1 cellular context compared by ENCODE assay signal in the genomic region with DNA sequence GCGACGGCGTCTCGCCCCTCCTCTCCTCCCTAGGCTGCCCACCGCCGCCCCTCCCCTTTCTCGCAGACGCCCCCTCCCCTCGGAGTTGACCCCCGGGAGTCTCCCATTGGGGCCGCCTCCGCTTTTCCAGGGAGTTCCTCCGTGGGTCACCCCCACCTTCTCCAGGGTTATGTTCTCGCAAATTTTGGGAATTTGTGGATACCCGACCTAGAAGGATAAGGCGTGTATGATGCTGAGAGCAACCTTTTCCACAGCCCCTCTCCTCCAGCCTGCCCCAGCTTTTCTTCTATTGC.
TF ChIP-seq lines count a peak whose summit lies in the region.

No MANE protein-coding gene starts in this region.

TF ChIP-seq in GM23338, 12 proteins besides CTCF, POLR2A, EP300 and RAD21 (continued from another document):
- TF ChIP-seq, protein P1, sequence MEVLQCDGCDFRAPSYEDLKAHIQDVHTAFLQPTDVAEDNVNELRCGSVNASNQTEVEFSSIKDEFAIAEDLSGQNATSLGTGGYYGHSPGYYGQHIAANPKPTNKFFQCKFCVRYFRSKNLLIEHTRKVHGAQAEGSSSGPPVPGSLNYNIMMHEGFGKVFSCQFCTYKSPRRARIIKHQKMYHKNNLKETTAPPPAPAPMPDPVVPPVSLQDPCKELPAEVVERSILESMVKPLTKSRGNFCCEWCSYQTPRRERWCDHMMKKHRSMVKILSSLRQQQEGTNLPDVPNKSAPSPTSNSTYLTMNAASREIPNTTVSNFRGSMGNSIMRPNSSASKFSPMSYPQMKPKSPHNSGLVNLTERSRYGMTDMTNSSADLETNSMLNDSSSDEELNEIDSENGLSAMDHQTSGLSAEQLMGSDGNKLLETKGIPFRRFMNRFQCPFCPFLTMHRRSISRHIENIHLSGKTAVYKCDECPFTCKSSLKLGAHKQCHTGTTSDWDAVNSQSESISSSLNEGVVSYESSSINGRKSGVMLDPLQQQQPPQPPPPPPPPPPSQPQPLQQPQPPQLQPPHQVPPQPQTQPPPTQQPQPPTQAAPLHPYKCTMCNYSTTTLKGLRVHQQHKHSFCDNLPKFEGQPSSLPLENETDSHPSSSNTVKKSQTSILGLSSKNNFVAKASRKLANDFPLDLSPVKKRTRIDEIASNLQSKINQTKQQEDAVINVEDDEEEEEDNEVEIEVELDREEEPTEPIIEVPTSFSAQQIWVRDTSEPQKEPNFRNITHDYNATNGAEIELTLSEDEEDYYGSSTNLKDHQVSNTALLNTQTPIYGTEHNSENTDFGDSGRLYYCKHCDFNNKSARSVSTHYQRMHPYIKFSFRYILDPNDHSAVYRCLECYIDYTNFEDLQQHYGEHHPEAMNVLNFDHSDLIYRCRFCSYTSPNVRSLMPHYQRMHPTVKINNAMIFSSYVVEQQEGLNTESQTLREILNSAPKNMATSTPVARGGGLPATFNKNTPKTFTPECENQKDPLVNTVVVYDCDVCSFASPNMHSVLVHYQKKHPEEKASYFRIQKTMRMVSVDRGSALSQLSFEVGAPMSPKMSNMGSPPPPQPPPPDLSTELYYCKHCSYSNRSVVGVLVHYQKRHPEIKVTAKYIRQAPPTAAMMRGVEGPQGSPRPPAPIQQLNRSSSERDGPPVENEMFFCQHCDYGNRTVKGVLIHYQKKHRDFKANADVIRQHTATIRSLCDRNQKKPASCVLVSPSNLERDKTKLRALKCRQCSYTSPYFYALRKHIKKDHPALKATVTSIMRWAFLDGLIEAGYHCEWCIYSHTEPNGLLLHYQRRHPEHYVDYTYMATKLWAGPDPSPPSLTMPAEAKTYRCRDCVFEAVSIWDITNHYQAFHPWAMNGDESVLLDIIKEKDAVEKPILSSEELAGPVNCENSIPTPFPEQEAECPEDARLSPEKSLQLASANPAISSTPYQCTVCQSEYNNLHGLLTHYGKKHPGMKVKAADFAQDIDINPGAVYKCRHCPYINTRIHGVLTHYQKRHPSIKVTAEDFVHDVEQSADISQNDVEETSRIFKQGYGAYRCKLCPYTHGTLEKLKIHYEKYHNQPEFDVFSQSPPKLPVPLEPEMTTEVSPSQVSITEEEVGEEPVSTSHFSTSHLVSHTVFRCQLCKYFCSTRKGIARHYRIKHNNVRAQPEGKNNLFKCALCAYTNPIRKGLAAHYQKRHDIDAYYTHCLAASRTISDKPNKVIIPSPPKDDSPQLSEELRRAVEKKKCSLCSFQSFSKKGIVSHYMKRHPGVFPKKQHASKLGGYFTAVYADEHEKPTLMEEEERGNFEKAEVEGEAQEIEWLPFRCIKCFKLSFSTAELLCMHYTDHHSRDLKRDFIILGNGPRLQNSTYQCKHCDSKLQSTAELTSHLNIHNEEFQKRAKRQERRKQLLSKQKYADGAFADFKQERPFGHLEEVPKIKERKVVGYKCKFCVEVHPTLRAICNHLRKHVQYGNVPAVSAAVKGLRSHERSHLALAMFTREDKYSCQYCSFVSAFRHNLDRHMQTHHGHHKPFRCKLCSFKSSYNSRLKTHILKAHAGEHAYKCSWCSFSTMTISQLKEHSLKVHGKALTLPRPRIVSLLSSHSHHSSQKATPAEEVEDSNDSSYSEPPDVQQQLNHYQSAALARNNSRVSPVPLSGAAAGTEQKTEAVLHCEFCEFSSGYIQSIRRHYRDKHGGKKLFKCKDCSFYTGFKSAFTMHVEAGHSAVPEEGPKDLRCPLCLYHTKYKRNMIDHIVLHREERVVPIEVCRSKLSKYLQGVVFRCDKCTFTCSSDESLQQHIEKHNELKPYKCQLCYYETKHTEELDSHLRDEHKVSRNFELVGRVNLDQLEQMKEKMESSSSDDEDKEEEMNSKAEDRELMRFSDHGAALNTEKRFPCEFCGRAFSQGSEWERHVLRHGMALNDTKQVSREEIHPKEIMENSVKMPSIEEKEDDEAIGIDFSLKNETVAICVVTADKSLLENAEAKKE (CRISPR knock-in tag; IDR thresholded peaks at IDR 0.05) = no peak
- TF ChIP-seq POLR2AphosphoS5 (IDR thresholded peaks at IDR 0.05; ENCODE audit: low read depth) (no peak), JUNB (IDR thresholded peaks at IDR 0.05; ENCODE audit: unreplicated experiment) (no peak), ZNF114 (CRISPR knock-in tag; IDR thresholded peaks at IDR 0.05) (no peak), ZNF331 (CRISPR knock-in tag; IDR thresholded peaks at IDR 0.05; ENCODE audit: low read depth) (no peak), NANOG (IDR thresholded peaks at IDR 0.05; ENCODE audit: borderline replicate concordance) (no peak), STAT1 (IDR thresholded peaks at IDR 0.05; ENCODE audit: unreplicated experiment) (no peak)
- TF ChIP-seq, protein P2, sequence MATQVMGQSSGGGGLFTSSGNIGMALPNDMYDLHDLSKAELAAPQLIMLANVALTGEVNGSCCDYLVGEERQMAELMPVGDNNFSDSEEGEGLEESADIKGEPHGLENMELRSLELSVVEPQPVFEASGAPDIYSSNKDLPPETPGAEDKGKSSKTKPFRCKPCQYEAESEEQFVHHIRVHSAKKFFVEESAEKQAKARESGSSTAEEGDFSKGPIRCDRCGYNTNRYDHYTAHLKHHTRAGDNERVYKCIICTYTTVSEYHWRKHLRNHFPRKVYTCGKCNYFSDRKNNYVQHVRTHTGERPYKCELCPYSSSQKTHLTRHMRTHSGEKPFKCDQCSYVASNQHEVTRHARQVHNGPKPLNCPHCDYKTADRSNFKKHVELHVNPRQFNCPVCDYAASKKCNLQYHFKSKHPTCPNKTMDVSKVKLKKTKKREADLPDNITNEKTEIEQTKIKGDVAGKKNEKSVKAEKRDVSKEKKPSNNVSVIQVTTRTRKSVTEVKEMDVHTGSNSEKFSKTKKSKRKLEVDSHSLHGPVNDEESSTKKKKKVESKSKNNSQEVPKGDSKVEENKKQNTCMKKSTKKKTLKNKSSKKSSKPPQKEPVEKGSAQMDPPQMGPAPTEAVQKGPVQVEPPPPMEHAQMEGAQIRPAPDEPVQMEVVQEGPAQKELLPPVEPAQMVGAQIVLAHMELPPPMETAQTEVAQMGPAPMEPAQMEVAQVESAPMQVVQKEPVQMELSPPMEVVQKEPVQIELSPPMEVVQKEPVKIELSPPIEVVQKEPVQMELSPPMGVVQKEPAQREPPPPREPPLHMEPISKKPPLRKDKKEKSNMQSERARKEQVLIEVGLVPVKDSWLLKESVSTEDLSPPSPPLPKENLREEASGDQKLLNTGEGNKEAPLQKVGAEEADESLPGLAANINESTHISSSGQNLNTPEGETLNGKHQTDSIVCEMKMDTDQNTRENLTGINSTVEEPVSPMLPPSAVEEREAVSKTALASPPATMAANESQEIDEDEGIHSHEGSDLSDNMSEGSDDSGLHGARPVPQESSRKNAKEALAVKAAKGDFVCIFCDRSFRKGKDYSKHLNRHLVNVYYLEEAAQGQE (IDR thresholded peaks at IDR 0.05; ENCODE audit: unreplicated experiment) = no peak
